8 cellular contexts compared by ENCODE assay signal in genomic region chr17:6554871-6555330, GRCh38. TPM values are rescaled to one million over a fixed set of nuclear protein-coding genes. Genes with fewer than 3 reads are reported as not detected.
DNase-seq lines count a peak whose midpoint lies in the region; ATAC-seq and TF ChIP-seq lines count a peak whose summit lies in the region.
"Had no signal": no experiment of that assay in that cellular context is flagged by ENCODE, and none has a peak within 500 bp of the region (broad histone marks: within the 10 kb centered on the region; RNA-seq: fewer than 3 reads in every experiment).

No MANE protein-coding gene starts in this region.

- H3K27me3 Mint-ChIP-seq in stimulated activated naive B cell treated with anti-CD40 and anti-IgM and Interleukin-4, amounts not matched to agents 10 μg/mL and 1 μg/mL and 100 μg/mL, for 72 hours, result peaks cover 49 to 58% of the 10 kb centered on the region in 2 donors

- H3K4me3 Mint-ChIP-seq in stimulated activated naive B cell treated with anti-CD40 and anti-IgM and Interleukin-4, amounts not matched to agents 10 μg/mL and 1 μg/mL and 100 μg/mL, for 72 hours, result peak overlapping the region; percentile 73 to 78

- no peak for TF ChIP-seq CTCF in breast epithelium (IDR thresholded peaks at IDR 0.05)
- no peak for TF ChIP-seq CTCF in lower lobe of right lung (IDR thresholded peaks at IDR 0.05)

- no peak overlapping the region for H3K27ac Mint-ChIP-seq in stimulated activated naive B cell treated with anti-CD40 and anti-IgM and Interleukin-4, amounts not matched to agents 10 μg/mL and 1 μg/mL and 100 μg/mL, for 72 hours

- peak overlapping the region; percentile 51 to 88 (median 71) for H3K4me3 ChIP-seq in breast epithelium
- H3K4me3 ChIP-seq in lower lobe of right lung, result peak overlapping the region; percentile 65

- H3K4me1 ChIP-seq in breast epithelium (peaks cover 0 to 10% of the 10 kb centered on the region in 2 donors), lower lobe of right lung (peaks cover 42% of the 10 kb centered on the region)

- no peak for TF ChIP-seq POLR2A in breast epithelium (IDR thresholded peaks at IDR 0.05)

- intact Hi-C loops in breast epithelium (cut with DNase I; ENCODE audit: low total_unique reads), result no loop called here
- intact Hi-C loops in lower lobe of right lung (cut with DNase I), result no loop called here

- DNase-seq in LoVo (ENCODE audit: low spot score) (peak; percentile 7), breast epithelium (ENCODE audit: low spot score in 2 of 2) (no peak), lower lobe of right lung (no peak), NAMALWA (ENCODE audit: low spot score) (no peak), NCI-H2171 (lab: John Stamatoyannopoulos, UW) (no peak), kidney glomerular epithelial cell (lab: John Stamatoyannopoulos, UW) (no peak)
- DNase-seq in stimulated activated naive B cell treated with anti-CD40 and anti-IgM and Interleukin-4, amounts not matched to agents 10 μg/mL and 1 μg/mL and 100 μg/mL, for 72 hours, result no peak
- DNase-seq: SW 1271 had no signal

- ATAC-seq in lower lobe of right lung, result peak; percentile 1 to 2
- peak; percentile 3 to 4 for ATAC-seq in stimulated activated naive B cell treated with anti-CD40 and anti-IgM and Interleukin-4, amounts not matched to agents 10 μg/mL and 1 μg/mL and 100 μg/mL, for 72 hours (replicated peaks)

- H3K36me3 ChIP-seq in breast epithelium (no peaks in the 10 kb centered on the region), lower lobe of right lung (no peaks in the 10 kb centered on the region)

- H3K27me3 ChIP-seq in breast epithelium (no peaks in the 10 kb centered on the region), lower lobe of right lung (ENCODE audit: low read depth) (peaks cover 20% of the 10 kb centered on the region)

- peaks cover 15 to 25% of the 10 kb centered on the region in 2 donors for H3K4me1 Mint-ChIP-seq in stimulated activated naive B cell treated with anti-CD40 and anti-IgM and Interleukin-4, amounts not matched to agents 10 μg/mL and 1 μg/mL and 100 μg/mL, for 72 hours

- H3K36me3 Mint-ChIP-seq in stimulated activated naive B cell treated with anti-CD40 and anti-IgM and Interleukin-4, amounts not matched to agents 10 μg/mL and 1 μg/mL and 100 μg/mL, for 72 hours, result peaks cover 0 to 1% of the 10 kb centered on the region in 2 donors

- H3K9me3 Mint-ChIP-seq in stimulated activated naive B cell treated with anti-CD40 and anti-IgM and Interleukin-4, amounts not matched to agents 10 μg/mL and 1 μg/mL and 100 μg/mL, for 72 hours, result no peaks in the 10 kb centered on the region

- H3K27ac ChIP-seq in breast epithelium (no peak overlapping the region), lower lobe of right lung (peak overlapping the region; percentile 62)

- H3K9me3 ChIP-seq in breast epithelium, result no peaks in the 10 kb centered on the region
- H3K9me3 ChIP-seq in lower lobe of right lung, result no peaks in the 10 kb centered on the region

RNA-seq across cellular contexts. Expression of gene PITPNM3, which starts 1.5 kb away (rescaled TPM):
- total RNA-seq in breast epithelium (1 to 10 TPM; 1.6 to 1.8 (median 1.6) TPM), lower lobe of right lung (12.3 TPM)
